10 cellular contexts compared by ENCODE assay signal in genomic region chr19:2081873-2082810, GRCh38. TPM values are rescaled to one million over a fixed set of nuclear protein-coding genes. Genes with fewer than 3 reads are reported as not detected.
DNase-seq lines count a peak whose midpoint lies in the region; ATAC-seq lines count a peak whose summit lies in the region.
"Had no signal": no experiment of that assay in that cellular context is flagged by ENCODE, and none has a peak within 500 bp of the region (broad histone marks: within the 10 kb centered on the region; RNA-seq: fewer than 3 reads in every experiment).

No MANE protein-coding gene starts in this region.

- peaks cover 12% of the 10 kb centered on the region for H3K36me3 Mint-ChIP-seq in natural killer cell treated with Interleukin-12 subunit alpha and Interleukin-12 subunit beta and Interleukin-15 and Interleukin-18, amount 100 ng/mL, for 72 hours

- ATAC-seq in natural killer cell treated with Interleukin-12 subunit alpha and Interleukin-12 subunit beta and Interleukin-15 and Interleukin-18, amount 100 ng/mL, for 72 hours = peak; percentile 69 to 70
- ATAC-seq in GM18867 (IDR thresholded peaks at IDR 0.05; ENCODE audit: unreplicated experiment) = no peak
- no peak for ATAC-seq in HG03378 (IDR thresholded peaks at IDR 0.05; ENCODE audit: unreplicated experiment)

- H3K4me3 ChIP-seq in GM08714 (ENCODE audit: low read length) = peak overlapping the region; percentile 80

- H3K4me1 Mint-ChIP-seq in natural killer cell treated with Interleukin-12 subunit alpha and Interleukin-12 subunit beta and Interleukin-15 and Interleukin-18, amount 100 ng/mL, for 72 hours (ENCODE audit: low read depth in 2 of 2) = peaks cover 46 to 52% of the 10 kb centered on the region in 2 donors
- H3K4me1 Mint-ChIP-seq: brain had no signal

- H3K9me3 Mint-ChIP-seq in natural killer cell treated with Interleukin-12 subunit alpha and Interleukin-12 subunit beta and Interleukin-15 and Interleukin-18, amount 100 ng/mL, for 72 hours = no peaks in the 10 kb centered on the region
- H3K9me3 Mint-ChIP-seq: brain had no signal

- H3K27me3 Mint-ChIP-seq in natural killer cell treated with Interleukin-12 subunit alpha and Interleukin-12 subunit beta and Interleukin-15 and Interleukin-18, amount 100 ng/mL, for 72 hours = no peaks in the 10 kb centered on the region
- H3K27me3 Mint-ChIP-seq: brain had no signal

- H3K4me3 Mint-ChIP-seq in natural killer cell treated with Interleukin-12 subunit alpha and Interleukin-12 subunit beta and Interleukin-15 and Interleukin-18, amount 100 ng/mL, for 72 hours = peak overlapping the region; percentile 99
- H3K4me3 Mint-ChIP-seq: brain had no signal

- DNase-seq in NOMO-1 (lab: John Stamatoyannopoulos, UW; ENCODE audit: unreplicated experiment in 2 of 2) (peak; percentile 80 to 82), activated gamma-delta T cell treated with Interleukin-2 at 50 U/mL for 16 hours (peak; percentile 50), NCI-H69 (lab: John Stamatoyannopoulos, UW) (no peak), epidermal melanocyte (ENCODE audit: insufficient read length, low spot score) (no peak)
- DNase-seq in natural killer cell treated with Interleukin-12 subunit alpha and Interleukin-12 subunit beta and Interleukin-15 and Interleukin-18, amount 100 ng/mL, for 72 hours (ENCODE audit: low spot score) = peak; percentile 84
- DNase-seq: NCI-H526 treated with DMSO at 0.1 percent for 48 hours had no signal

- peak overlapping the region; percentile 95 to 99 for H3K27ac Mint-ChIP-seq in natural killer cell treated with Interleukin-12 subunit alpha and Interleukin-12 subunit beta and Interleukin-15 and Interleukin-18, amount 100 ng/mL, for 72 hours

RNA-seq across cellular contexts. Expression of gene MOB3A, which starts 14.0 kb away (rescaled TPM):
- 100 to 1,000 TPM; 180 to 212 TPM for total RNA-seq in natural killer cell treated with Interleukin-12 subunit alpha and Interleukin-12 subunit beta and Interleukin-15 and Interleukin-18, amount 100 ng/mL, for 72 hours

RNA-seq across cellular contexts. Expression of gene IZUMO4, which starts 14.6 kb away (rescaled TPM):
- 1 to 10 TPM; 5.7 to 5.9 TPM for total RNA-seq in natural killer cell treated with Interleukin-12 subunit alpha and Interleukin-12 subunit beta and Interleukin-15 and Interleukin-18, amount 100 ng/mL, for 72 hours

RNA-seq across cellular contexts. Expression of gene MKNK2, which starts 31.1 kb away (rescaled TPM):
- total RNA-seq in natural killer cell treated with Interleukin-12 subunit alpha and Interleukin-12 subunit beta and Interleukin-15 and Interleukin-18, amount 100 ng/mL, for 72 hours = 100 to 1,000 TPM; 303 to 308 TPM

Comparison
In these comparisons a context has a peak if more than half of its experiments do, and no peak if none do; other contexts are left out.
1. DNase-seq: peak in NOMO-1 (2 of 2), activated gamma-delta T cell treated with Interleukin-2 at 50 U/mL for 16 hours (single experiment) and natural killer cell treated with Interleukin-12 subunit alpha and Interleukin-12 subunit beta and Interleukin-15 and Interleukin-18, amount 100 ng/mL, for 72 hours (single experiment); none in NCI-H69 (single experiment) and epidermal melanocyte (single experiment).
2. ATAC-seq: peak in natural killer cell treated with Interleukin-12 subunit alpha and Interleukin-12 subunit beta and Interleukin-15 and Interleukin-18, amount 100 ng/mL, for 72 hours (2 of 2); none in GM18867 (single experiment) and HG03378 (single experiment).